Comparison of ENCODE assay signal across 9 cellular contexts in genomic region chr3:60716573-60716972, GRCh38.
"Had no signal": no experiment of that assay in that cellular context is flagged by ENCODE, and none has a peak within 500 bp of the region (broad histone marks: within the 10 kb centered on the region; RNA-seq: fewer than 3 reads in every experiment).

No MANE protein-coding gene starts in this region.

- DNase-seq: H7, HFFc6, KG1 had no signal

- H3K4me2 ChIP-seq: GM23338 had no signal

- H3K36me3 ChIP-seq: HAP-1 had no signal

- H3K4me1 ChIP-seq: HAP-1 had no signal

- H3K4me3 ChIP-seq: GM23338, HAP-1, K562 had no signal

- H2AFZ ChIP-seq: GM23338 had no signal

- H3K27ac ChIP-seq: HL-60 had no signal

- ATAC-seq: GM23338, HCT116, HepG2, K562 had no signal

- H3K9me3 ChIP-seq: HAP-1 had no signal
